8 cellular contexts compared by ENCODE assay signal in genomic region chr1:20494609-20495311, GRCh38. TPM values are rescaled to one million over a fixed set of nuclear protein-coding genes. Genes with fewer than 3 reads are reported as not detected.
A peak's percentile ranks its signal among the peaks of the same experiment; 100 is the strongest.
DNase-seq lines count a peak whose midpoint lies in the region; ATAC-seq and TF ChIP-seq lines count a peak whose summit lies in the region.
"Had no signal": no experiment of that assay in that cellular context is flagged by ENCODE, and none has a peak within 500 bp of the region (broad histone marks: within the 10 kb centered on the region; RNA-seq: fewer than 3 reads in every experiment).

No MANE protein-coding gene starts in this region.

- no peak for ATAC-seq in sciatic nerve

- H3K4me1 ChIP-seq in SJCRH30 (peaks cover 11% of the 10 kb centered on the region), skeletal muscle satellite cell (ENCODE audit: control insufficient read depth, insufficient read depth, low read length) (peaks cover 30% of the 10 kb centered on the region), uterus (no peaks in the 10 kb centered on the region)

- H3K27me3 ChIP-seq in SJCRH30 (peaks cover 13% of the 10 kb centered on the region), skeletal muscle satellite cell (ENCODE audit: control insufficient read depth, insufficient read depth, low read length) (no peaks in the 10 kb centered on the region), dorsolateral prefrontal cortex (no peaks in the 10 kb centered on the region), uterus (no peaks in the 10 kb centered on the region)

- no peaks in the 10 kb centered on the region for H3K9me3 ChIP-seq in SJCRH30 (replicated peaks)
- H3K9me3 ChIP-seq in skeletal muscle satellite cell (replicated peaks; ENCODE audit: low read length), result no peaks in the 10 kb centered on the region
- H3K9me3 ChIP-seq in uterus, result no peaks in the 10 kb centered on the region

- H3K4me2 ChIP-seq in skeletal muscle satellite cell (ENCODE audit: low read length), result peak overlapping the region; percentile 71

- no peak overlapping the region for H3K4me3 ChIP-seq in SJCRH30
- H3K4me3 ChIP-seq in skeletal muscle satellite cell (ENCODE audit: low read length), result peak overlapping the region; percentile 32
- no peak overlapping the region for H3K4me3 ChIP-seq in dorsolateral prefrontal cortex
- H3K4me3 ChIP-seq in uterus, result no peak overlapping the region

- H3K36me3 ChIP-seq in SJCRH30 (peaks cover 7% of the 10 kb centered on the region; the same call in 1 of the 2 replicates), skeletal muscle satellite cell (ENCODE audit: insufficient read depth, low read length) (peaks cover 16% of the 10 kb centered on the region), uterus (no peaks in the 10 kb centered on the region)

- TF ChIP-seq CTCF in dorsolateral prefrontal cortex (IDR thresholded peaks at IDR 0.05 in 54 of 56, conservative IDR thresholded peaks at IDR 0.05 in 2 of 56; ENCODE audit: low read depth in 1 of 56, partially characterized antibody in 56 of 56) (no peak), uterus (IDR thresholded peaks at IDR 0.05) (no peak)

- TF ChIP-seq POLR2A in uterus (IDR thresholded peaks at IDR 0.05), result no peak

- intact Hi-C loops in dorsolateral prefrontal cortex (cut with DNase I) (loop anchor here (2.0 to 10.0 kb wide), 8 partner anchors 62 to 610 kb away; partner anchors contain the start of gene OTUD3 (in 1 of the 2)), uterus (cut with DNase I; ENCODE audit: low total_unique reads) (loop anchor here (10.0 kb wide), 3 partner anchors 120 to 580 kb away; no protein-coding TSS in a partner anchor), sciatic nerve (cut with DNase I) (loop anchor here (5.0 kb wide), 1 partner anchor 282 kb away; no protein-coding TSS in a partner anchor)

- H3K27ac ChIP-seq in SJCRH30, result peak overlapping the region; percentile 35
- H3K27ac ChIP-seq in dorsolateral prefrontal cortex, result peak overlapping the region in 12 of 59 donors; percentile 42 to 90 (median 80)
- H3K27ac ChIP-seq in uterus, result peak overlapping the region in 1 of 2 donors; percentile 38

- DNase-seq in H4 (ENCODE audit: low spot score) (peak; percentile 33), SJCRH30 (no peak), fibroblast of gingiva (ENCODE audit: low read depth) (peak; percentile 84), dorsolateral prefrontal cortex (no peak), uterus (no peak), sciatic nerve (ENCODE audit: low spot score) (no peak)
- DNase-seq: stimulated activated CD4-positive, alpha-beta T cell treated with anti-CD3 and anti-CD28 coated beads, Interleukin-15, amount 100 ng/mL, for 24 hours had no signal

- H3K9ac ChIP-seq in skeletal muscle satellite cell (ENCODE audit: low read depth, low read length), result peak overlapping the region; percentile 67

RNA-seq across cellular contexts. Expression of gene CAMK2N1, which starts 8.8 kb away (rescaled TPM):
- total RNA-seq in H4 (2014; rRNA removed; shearing (Covaris generic)), result 3.6 and 4.0 TPM in 2 replicates
- 4.7 and 6.2 TPM in 2 replicates for total RNA-seq in SJCRH30 (2014; rRNA removed; shearing (Covaris generic))
- 14.9 and 15.0 TPM in 2 replicates for total RNA-seq in skeletal muscle satellite cell (2012; rRNA removed)
- total RNA-seq in dorsolateral prefrontal cortex (100 to 1,000 TPM; 248 to 798 (median 441) TPM), uterus (10 to 100 TPM; 12.6 to 37.3 (median 19.4) TPM), sciatic nerve (8.2 TPM)

RNA-seq across cellular contexts. Expression of gene MUL1, which starts 13.2 kb away (rescaled TPM):
- 30.2 and 38.0 TPM in 2 replicates for total RNA-seq in H4 (2014; rRNA removed; shearing (Covaris generic))
- 26.7 and 28.8 TPM in 2 replicates for total RNA-seq in SJCRH30 (2014; rRNA removed; shearing (Covaris generic))
- 26.0 and 26.1 TPM in 2 replicates for total RNA-seq in skeletal muscle satellite cell (2012; rRNA removed)
- total RNA-seq in dorsolateral prefrontal cortex (10 to 100 TPM; 16.4 to 29.4 (median 23.6) TPM), uterus (10 to 100 TPM; 14.1 to 35.9 (median 29.3) TPM), sciatic nerve (20.6 TPM)

RNA-seq across cellular contexts. Expression of gene FAM43B, which starts 57.6 kb away (rescaled TPM):
- total RNA-seq in H4 (2014; rRNA removed; shearing (Covaris generic)), result 0.04 TPM in 1 of 2 replicates, not detected in the other
- 0.25 and 0.73 TPM in 2 replicates for total RNA-seq in SJCRH30 (2014; rRNA removed; shearing (Covaris generic))
- under 0.01 and 0.22 TPM in 2 replicates for total RNA-seq in skeletal muscle satellite cell (2012; rRNA removed)
- total RNA-seq in dorsolateral prefrontal cortex, result 10 to 100 TPM in 95 of 120 experiments, 1 to 10 TPM in 25; 6.2 to 32.7 (median 12.3) TPM
- total RNA-seq in uterus, result 1 to 10 TPM in 3 of 4 donors, not detected in 1; 1.5 to 2.3 (median 2.2) TPM
- total RNA-seq in sciatic nerve, result 0.18 TPM

Comparison
In these comparisons a context has a peak if more than half of its experiments do, and no peak if none do; other contexts are left out.
1. DNase-seq: peak in H4 (single experiment) and fibroblast of gingiva (single experiment); none in SJCRH30 (0 of 2), dorsolateral prefrontal cortex (0 of 10), uterus (0 of 2) and sciatic nerve (single experiment).
2. RNA of gene CAMK2N1, which starts 8.8 kb away (total RNA-seq): 248 to 798 TPM in dorsolateral prefrontal cortex; 12.6 to 37.3 TPM in uterus, 8.2 TPM in sciatic nerve (single experiment), 4.7 to 6.2 TPM in SJCRH30 and 3.6 to 4.0 TPM in H4; every median in the first group is over 4 times any median in the second.